Comparison of ENCODE assay signal across 9 cellular contexts in genomic region chr11:20668844-20669832, GRCh38. TPM values are rescaled to one million over a fixed set of nuclear protein-coding genes. Genes with fewer than 3 reads are reported as not detected.
DNase-seq lines count a peak whose midpoint lies in the region; ATAC-seq, FAIRE-seq and TF ChIP-seq lines count a peak whose summit lies in the region.
"Had no signal": no experiment of that assay in that cellular context is flagged by ENCODE, and none has a peak within 500 bp of the region (broad histone marks: within the 10 kb centered on the region; RNA-seq: fewer than 3 reads in every experiment).

NELL1 (plus strand) TSS chr11:20669586.

- TF ChIP-seq CTCF in D721Med (IDR thresholded peaks at IDR 0.05; ENCODE audit: insufficient read depth, missing control alignments) (no peak), epithelial cell of esophagus (IDR thresholded peaks at IDR 0.05; ENCODE audit: insufficient read depth, low read depth, low read length, missing control alignments) (no peak)

- DNase-seq in D721Med (ENCODE audit: insufficient read length, low spot score) (peak; percentile 17), NCI-H1105 (lab: John Stamatoyannopoulos, UW) (peak; percentile 47), epithelial cell of esophagus (ENCODE audit: low read depth) (peak; percentile 24), occipital lobe (lab: John Stamatoyannopoulos, UW) (no peak), HUDEP-2 (lab: John Stamatoyannopoulos, UW; ENCODE audit: unreplicated experiment in 76 of 76) (no peak), Karpas-422 (no peak), NCI-H2171 treated with DMSO at 0.1 percent for 48 hours (lab: John Stamatoyannopoulos, UW) (no peak)

- no peak within 1 kb of the TSS for H2AFZ ChIP-seq in Karpas-422 (ENCODE audit: low read length)

- H3K9ac ChIP-seq in Karpas-422 (ENCODE audit: low read length), result no peak within 1 kb of the TSS

- no peaks in the 10 kb centered on the region for H3K9me3 ChIP-seq in Karpas-422 (ENCODE audit: low read length)

- H3K79me2 ChIP-seq in Karpas-422 (ENCODE audit: low read length), result no peaks in the 10 kb centered on the region

- no peaks in the 10 kb centered on the region for H3K27me3 ChIP-seq in Karpas-422 (ENCODE audit: low read length)

- no peak for FAIRE-seq in D721Med (lab: Jason Lieb, UNC)

- ATAC-seq in GM19324 (IDR thresholded peaks at IDR 0.05; ENCODE audit: low FRiP score, unreplicated experiment), result no peak
- ATAC-seq: HCT116 had no signal

- no peak within 1 kb of the TSS for H3K4me2 ChIP-seq in Karpas-422 (ENCODE audit: low read depth, low read length, poor library complexity, severe bottlenecking)

- H3K4me1 ChIP-seq in Karpas-422 (ENCODE audit: low read length), result no peaks in the 10 kb centered on the region

- H3K36me3 ChIP-seq in Karpas-422 (ENCODE audit: insufficient read depth, low read length), result no peaks in the 10 kb centered on the region

- no peak within 1 kb of the TSS for H3K4me3 ChIP-seq in epithelial cell of esophagus (ENCODE audit: low read length)
- no peak within 1 kb of the TSS for H3K4me3 ChIP-seq in Karpas-422 (ENCODE audit: low read length)

- no peaks in the 10 kb centered on the region for H4K20me1 ChIP-seq in Karpas-422 (ENCODE audit: insufficient read depth, low read depth, low read length)

- H3K27ac ChIP-seq in Karpas-422 (ENCODE audit: low read length), result no peak within 1 kb of the TSS

- no peaks in the 10 kb centered on the region for H3K9me2 ChIP-seq in Karpas-422 (replicated peaks; ENCODE audit: insufficient read depth, low read length)

RNA-seq across cellular contexts. Expression of gene NELL1, which starts in this region (rescaled TPM):
- 104 TPM for total RNA-seq in occipital lobe
- 0.19 and 0.25 TPM in 2 replicates for total RNA-seq in Karpas-422 (2014; rRNA removed; shearing (Covaris generic); ENCODE audit: low replicate concordance)

Comparison
In these comparisons a context has a peak if more than half of its experiments do, and no peak if none do; other contexts are left out.
1. RNA of gene NELL1 (total RNA-seq): 104 TPM in occipital lobe (single experiment); 0.19 to 0.25 TPM in Karpas-422; every median in the first group is over 10 times any median in the second.
2. DNase-seq: peak in D721Med (single experiment), NCI-H1105 (single experiment) and epithelial cell of esophagus (single experiment); none in occipital lobe (single experiment), HUDEP-2 (0 of 76), Karpas-422 (single experiment) and NCI-H2171 treated with DMSO at 0.1 percent for 48 hours (single experiment).